Comparison of ENCODE assay signal across 8 cellular contexts in the genomic region with DNA sequence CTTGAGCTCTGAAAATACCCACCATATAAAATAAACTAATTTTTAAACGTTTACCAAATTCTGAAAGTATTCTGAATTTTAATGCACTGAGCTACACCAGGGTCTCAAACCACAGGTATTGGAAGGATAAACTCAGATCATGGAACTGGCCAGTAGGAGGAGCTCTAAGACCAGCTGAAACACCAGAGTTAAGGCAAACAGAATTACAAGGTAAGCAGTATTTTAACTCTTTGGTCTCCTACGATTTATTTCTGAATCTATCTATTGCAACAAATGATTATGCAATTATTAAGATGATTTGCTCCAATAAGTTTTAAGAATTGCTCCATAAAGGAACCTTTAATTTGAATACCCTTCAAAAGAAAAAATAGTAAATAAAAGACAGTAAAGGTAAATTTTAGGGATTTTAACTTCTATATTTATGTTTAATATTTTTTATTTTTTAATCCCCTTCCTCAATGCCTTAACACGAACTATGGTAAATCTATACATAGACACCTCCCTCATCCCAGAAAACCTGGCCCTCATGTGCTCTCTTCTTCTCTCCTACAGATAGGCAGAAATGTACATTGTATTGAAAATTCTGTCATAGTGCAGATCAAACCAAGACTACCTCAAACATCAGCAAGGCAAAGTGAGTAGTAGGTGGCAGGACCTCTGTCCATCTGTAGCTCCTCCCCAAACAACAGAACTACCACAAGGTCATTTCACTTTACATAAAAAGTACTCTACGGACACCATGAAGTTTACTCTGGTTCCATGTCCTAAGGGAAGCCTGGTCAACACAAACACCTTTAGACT. TPM values are rescaled to one million over a fixed set of nuclear protein-coding genes. Genes with fewer than 3 reads are reported as not detected.
A peak's percentile ranks its signal among the peaks of the same experiment; 100 is the strongest.
DNase-seq lines count a peak whose midpoint lies in the region; ATAC-seq and TF ChIP-seq lines count a peak whose summit lies in the region.

No MANE protein-coding gene starts in this region.

- no peak for TF ChIP-seq EP300 in gastroesophageal sphincter (IDR thresholded peaks at IDR 0.05)

- H3K27me3 Mint-ChIP-seq in GM23338 (ENCODE audit: insufficient read depth, low read depth, poor library complexity), result peaks cover 4% of the 10 kb centered on the region

- no peaks in the 10 kb centered on the region for H3K9me3 Mint-ChIP-seq in GM23338

- H3K27ac ChIP-seq in GM23338 (ENCODE audit: low read depth), result no peak overlapping the region
- H3K27ac ChIP-seq in gastroesophageal sphincter, result no peak overlapping the region
- H3K27ac ChIP-seq in aorta (ENCODE audit: low read depth in 1 of 2, low read length in 2 of 2), result no peak overlapping the region

- no peaks in the 10 kb centered on the region for H3F3A ChIP-seq in GM23338 (replicated peaks; ENCODE audit: low read depth)

- H3K4me1 Mint-ChIP-seq in GM23338, result peaks cover 2% of the 10 kb centered on the region; the same call in 1 of the 3 replicates

- TF ChIP-seq POLR2A in gastroesophageal sphincter (IDR thresholded peaks at IDR 0.05), result no peak

- no peaks in the 10 kb centered on the region for H4K20me1 ChIP-seq in GM23338 (replicated peaks; ENCODE audit: insufficient read depth)

- H3K4me2 ChIP-seq in GM23338, result no peak overlapping the region

- no peak overlapping the region for H3K4me3 Mint-ChIP-seq in GM23338

- intact Hi-C loops in aorta (cut with DNase I), result loop anchor here (1.0 to 5.0 kb wide), 3 partner anchors 177 to 232 kb away; partner anchors contain the start of gene EPB41L2 (in 2 of the 2)

- H3K79me2 ChIP-seq in GM23338 (replicated peaks; ENCODE audit: insufficient read depth), result no peaks in the 10 kb centered on the region

- H3K4me1 ChIP-seq in GM23338 (ENCODE audit: insufficient read depth), result no peaks in the 10 kb centered on the region
- peaks cover 0 to 6% (median 0%) of the 10 kb centered on the region in 3 donors for H3K4me1 ChIP-seq in gastroesophageal sphincter
- H3K4me1 ChIP-seq in aorta (ENCODE audit: control insufficient read depth in 1 of 2, insufficient read depth in 2 of 2, low read length in 2 of 2), result no peaks in the 10 kb centered on the region

- peak; percentile 22 for DNase-seq in GF-D8 (lab: John Stamatoyannopoulos, UW)
- peak; percentile 88 for DNase-seq in GM23338 (ENCODE audit: low spot score)
- DNase-seq in SIG-M5 treated with dmso at 0.1 percent for 504 hours (lab: John Stamatoyannopoulos, UW; ENCODE audit: unreplicated experiment), result peak; percentile 76
- DNase-seq in activated gamma-delta T cell treated with anti-CD3 and anti-CD28 coated beads, Interleukin-2, amount 50 U/mL, for 16 hours (ENCODE audit: low read depth), result peak; percentile 62
- DNase-seq in pons (ENCODE audit: low spot score), result peak; percentile 93
- DNase-seq in aorta, result peak in 1 of 2 donors; percentile 57

- TF ChIP-seq CTCF in GM23338 (conservative IDR thresholded peaks at IDR 0.05; ENCODE audit: low read depth in 2 of 2) (peak; percentile 98 to 99), LNCAP (IDR thresholded peaks at IDR 0.05) (peak; percentile 91), gastroesophageal sphincter (IDR thresholded peaks at IDR 0.05) (peak; percentile 85 to 92 (median 86))

- ATAC-seq in GM23338 (peak; percentile 92), gastroesophageal sphincter (peak; percentile 78), aorta (ENCODE audit: low FRiP score) (peak; percentile 86)

- no peak overlapping the region for H2AFZ ChIP-seq in GM23338

- WGBS in gastroesophageal sphincter (ENCODE audit: low coverage in 1 of 2), 2 donors, result 24 to 27% methylated on average over 4 of the region's 4 CpGs
- WGBS in aorta, 2 donors, result 26 to 27% methylated on average over 4 of the region's 4 CpGs

- H3K27me3 ChIP-seq in GM23338 (ENCODE audit: insufficient read depth) (no peaks in the 10 kb centered on the region), gastroesophageal sphincter (no peaks in the 10 kb centered on the region), aorta (ENCODE audit: control insufficient read depth in 1 of 2, insufficient read depth in 2 of 2, low read length in 1 of 2) (no peaks in the 10 kb centered on the region)

- peaks cover 10% of the 10 kb centered on the region for H3K36me3 Mint-ChIP-seq in GM23338 (ENCODE audit: low read depth)

- H3K36me3 ChIP-seq in GM23338 (ENCODE audit: insufficient read depth) (no peaks in the 10 kb centered on the region), gastroesophageal sphincter (peaks cover 0 to 45% of the 10 kb centered on the region in 2 donors), aorta (ENCODE audit: control insufficient read depth in 1 of 2, insufficient read depth in 2 of 2, low read length in 1 of 2) (peaks cover 2 to 4% of the 10 kb centered on the region in 2 donors)

- H3K27ac Mint-ChIP-seq in GM23338, result 0 out of 2 replicates have a peak overlapping the region, but pooled peaks have one; percentile 15

- no peaks in the 10 kb centered on the region for H3K9me2 ChIP-seq in GM23338 (ENCODE audit: insufficient read depth)

- H3K9me3 ChIP-seq in gastroesophageal sphincter, result no peaks in the 10 kb centered on the region
- H3K9me3 ChIP-seq in aorta (ENCODE audit: control insufficient read depth, low read length), result no peaks in the 10 kb centered on the region

- H3K4me3 ChIP-seq in GM23338 (no peak overlapping the region), gastroesophageal sphincter (no peak overlapping the region), aorta (ENCODE audit: low read length in 2 of 2) (no peak overlapping the region)

TF ChIP-seq in GM23338, 12 proteins besides CTCF, POLR2A, EP300 and RAD21:
- TF ChIP-seq STAT1 (IDR thresholded peaks at IDR 0.05; ENCODE audit: unreplicated experiment), result no peak
- TF ChIP-seq ZNF114 (CRISPR knock-in tag; IDR thresholded peaks at IDR 0.05), result no peak
- TF ChIP-seq, protein P1, sequence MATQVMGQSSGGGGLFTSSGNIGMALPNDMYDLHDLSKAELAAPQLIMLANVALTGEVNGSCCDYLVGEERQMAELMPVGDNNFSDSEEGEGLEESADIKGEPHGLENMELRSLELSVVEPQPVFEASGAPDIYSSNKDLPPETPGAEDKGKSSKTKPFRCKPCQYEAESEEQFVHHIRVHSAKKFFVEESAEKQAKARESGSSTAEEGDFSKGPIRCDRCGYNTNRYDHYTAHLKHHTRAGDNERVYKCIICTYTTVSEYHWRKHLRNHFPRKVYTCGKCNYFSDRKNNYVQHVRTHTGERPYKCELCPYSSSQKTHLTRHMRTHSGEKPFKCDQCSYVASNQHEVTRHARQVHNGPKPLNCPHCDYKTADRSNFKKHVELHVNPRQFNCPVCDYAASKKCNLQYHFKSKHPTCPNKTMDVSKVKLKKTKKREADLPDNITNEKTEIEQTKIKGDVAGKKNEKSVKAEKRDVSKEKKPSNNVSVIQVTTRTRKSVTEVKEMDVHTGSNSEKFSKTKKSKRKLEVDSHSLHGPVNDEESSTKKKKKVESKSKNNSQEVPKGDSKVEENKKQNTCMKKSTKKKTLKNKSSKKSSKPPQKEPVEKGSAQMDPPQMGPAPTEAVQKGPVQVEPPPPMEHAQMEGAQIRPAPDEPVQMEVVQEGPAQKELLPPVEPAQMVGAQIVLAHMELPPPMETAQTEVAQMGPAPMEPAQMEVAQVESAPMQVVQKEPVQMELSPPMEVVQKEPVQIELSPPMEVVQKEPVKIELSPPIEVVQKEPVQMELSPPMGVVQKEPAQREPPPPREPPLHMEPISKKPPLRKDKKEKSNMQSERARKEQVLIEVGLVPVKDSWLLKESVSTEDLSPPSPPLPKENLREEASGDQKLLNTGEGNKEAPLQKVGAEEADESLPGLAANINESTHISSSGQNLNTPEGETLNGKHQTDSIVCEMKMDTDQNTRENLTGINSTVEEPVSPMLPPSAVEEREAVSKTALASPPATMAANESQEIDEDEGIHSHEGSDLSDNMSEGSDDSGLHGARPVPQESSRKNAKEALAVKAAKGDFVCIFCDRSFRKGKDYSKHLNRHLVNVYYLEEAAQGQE (IDR thresholded peaks at IDR 0.05; ENCODE audit: unreplicated experiment), result no peak

RNA-seq across cellular contexts. Expression of gene SMLR1, which starts 58.4 kb away (rescaled TPM):
- not detected in 2 replicates for total RNA-seq in GM23338 (2014; rRNA removed; shearing (Covaris generic))
- 0.09 TPM in 1 of 2 replicates, not detected in the other for polyA plus RNA-seq in GM23338 (2016; fragmentation: Nextera tagmentation; extraction: Ambion mirVana)
- total RNA-seq in gastroesophageal sphincter, result not detected
- total RNA-seq in aorta, result not detected
- 1 to 10 TPM in 1 of 2 donors, not detected in 1; 3.4 TPM for polyA plus RNA-seq in aorta
